Comparison of ENCODE assay signal across 8 cellular contexts in genomic region chr4:113635739-113636437, GRCh38.
DNase-seq lines count a peak whose midpoint lies in the region; ATAC-seq lines count a peak whose summit lies in the region.

No MANE protein-coding gene starts in this region.

- no peaks in the 10 kb centered on the region for H3K36me3 ChIP-seq in CD4-positive, CD25-positive, alpha-beta regulatory T cell (ENCODE audit: control insufficient read depth, insufficient read depth, low read length)
- H3K36me3 ChIP-seq in GM23248 (ENCODE audit: low read depth), result no peaks in the 10 kb centered on the region

- peaks cover 27% of the 10 kb centered on the region for H3K4me1 ChIP-seq in CD4-positive, CD25-positive, alpha-beta regulatory T cell (ENCODE audit: control insufficient read depth, insufficient read depth, low read length, poor library complexity, severe bottlenecking)
- H3K4me1 ChIP-seq in GM23248 (ENCODE audit: insufficient read depth), result peaks cover 25% of the 10 kb centered on the region

- no peak overlapping the region for H3K27ac ChIP-seq in CD4-positive, CD25-positive, alpha-beta regulatory T cell (ENCODE audit: insufficient read depth, low read length, poor library complexity, severe bottlenecking)
- H3K27ac ChIP-seq in GM23248, result no peak overlapping the region

- H3K79me2 ChIP-seq in GM23248 (ENCODE audit: insufficient read depth), result peaks cover 97% of the 10 kb centered on the region

- H3K9me3 Mint-ChIP-seq in CD4-positive, CD25-positive, alpha-beta regulatory T cell, result no peaks in the 10 kb centered on the region
- H3K9me3 Mint-ChIP-seq in activated naive CD8-positive, alpha-beta T cell treated with anti-CD3 and anti-CD28 coated beads for 36 hours, result no peaks in the 10 kb centered on the region
- peaks cover 4% of the 10 kb centered on the region for H3K9me3 Mint-ChIP-seq in memory B cell

- in situ Hi-C loops in GM23248 (cut with MboI), result no loop called here

- peaks cover 6% of the 10 kb centered on the region for H3K36me3 Mint-ChIP-seq in CD4-positive, CD25-positive, alpha-beta regulatory T cell
- peaks cover 29% of the 10 kb centered on the region for H3K36me3 Mint-ChIP-seq in activated naive CD8-positive, alpha-beta T cell treated with anti-CD3 and anti-CD28 coated beads for 36 hours
- H3K36me3 Mint-ChIP-seq in memory B cell, result peaks cover 5% of the 10 kb centered on the region

- H4K20me1 ChIP-seq in GM23248 (ENCODE audit: insufficient read depth), result peaks cover 5% of the 10 kb centered on the region; the same call in 1 of the 2 replicates

- H3K4me2 ChIP-seq in GM23248 (ENCODE audit: unreplicated experiment), result no peak overlapping the region

- H3K9me2 ChIP-seq in GM23248 (ENCODE audit: insufficient read depth), result no peaks in the 10 kb centered on the region

- peak overlapping the region; percentile 57 to 96 (median 88) for H3K27ac Mint-ChIP-seq in CD4-positive, CD25-positive, alpha-beta regulatory T cell
- peak overlapping the region; percentile 85 for H3K27ac Mint-ChIP-seq in activated naive CD8-positive, alpha-beta T cell treated with anti-CD3 and anti-CD28 coated beads for 36 hours
- H3K27ac Mint-ChIP-seq in memory B cell, result peak overlapping the region; percentile 67

- H3K4me3 Mint-ChIP-seq in CD4-positive, CD25-positive, alpha-beta regulatory T cell, result no peak overlapping the region
- no peak overlapping the region for H3K4me3 Mint-ChIP-seq in activated naive CD8-positive, alpha-beta T cell treated with anti-CD3 and anti-CD28 coated beads for 36 hours
- peak overlapping the region; percentile 59 for H3K4me3 Mint-ChIP-seq in memory B cell

- no peak for DNase-seq in CD4-positive, CD25-positive, alpha-beta regulatory T cell
- DNase-seq in HCEC 1CT (peak; percentile 42), memory B cell (ENCODE audit: low spot score in 2 of 2) (no peak), GM23248 (no peak), HT-29 (ENCODE audit: low spot score) (no peak)
- no peak for DNase-seq in activated naive CD8-positive, alpha-beta T cell treated with anti-CD3 and anti-CD28 coated beads for 36 hours
- DNase-seq in activated effector memory CD4-positive, alpha-beta T cell treated with anti-CD3 and anti-CD28 coated beads, Interleukin-2, amount 50 U/mL, for 16 hours, result no peak

- ATAC-seq in CD4-positive, CD25-positive, alpha-beta regulatory T cell (ENCODE audit: low read depth in 2 of 2), result no peak
- no peak for ATAC-seq in memory B cell (ENCODE audit: low read depth)
- ATAC-seq in HG03442 (IDR thresholded peaks at IDR 0.05; ENCODE audit: unreplicated experiment), result no peak

- peak overlapping the region; percentile 45 for H3K4me3 ChIP-seq in CD4-positive, CD25-positive, alpha-beta regulatory T cell (ENCODE audit: low read depth, low read length)
- H3K4me3 ChIP-seq in GM23248, result no peak overlapping the region

- H3K27me3 Mint-ChIP-seq in CD4-positive, CD25-positive, alpha-beta regulatory T cell, result no peaks in the 10 kb centered on the region
- H3K27me3 Mint-ChIP-seq in activated naive CD8-positive, alpha-beta T cell treated with anti-CD3 and anti-CD28 coated beads for 36 hours, result no peaks in the 10 kb centered on the region
- no peaks in the 10 kb centered on the region for H3K27me3 Mint-ChIP-seq in memory B cell

- H3K9ac ChIP-seq in GM23248, result no peak overlapping the region

- H3K27me3 ChIP-seq in CD4-positive, CD25-positive, alpha-beta regulatory T cell (ENCODE audit: control insufficient read depth, insufficient read depth, low read length), result no peaks in the 10 kb centered on the region
- no peaks in the 10 kb centered on the region for H3K27me3 ChIP-seq in GM23248 (replicated peaks; ENCODE audit: insufficient read depth)

- WGBS in GM23248 (ENCODE audit: low coverage in 1 of 2, low lambda C conversion rate in 2 of 2, missing lambda C conversion rate in 2 of 2), 2 experiments, result 95 to 96% methylated on average over 3 of the region's 3 CpGs

- H3F3A ChIP-seq in GM23248 (ENCODE audit: insufficient read depth), result no peaks in the 10 kb centered on the region

- H3K4me1 Mint-ChIP-seq in CD4-positive, CD25-positive, alpha-beta regulatory T cell, result peaks cover 19 to 59% (median 55%) of the 10 kb centered on the region in 4 donors
- peaks cover 51% of the 10 kb centered on the region for H3K4me1 Mint-ChIP-seq in activated naive CD8-positive, alpha-beta T cell treated with anti-CD3 and anti-CD28 coated beads for 36 hours
- peaks cover 46% of the 10 kb centered on the region for H3K4me1 Mint-ChIP-seq in memory B cell

- no peak overlapping the region for H2AFZ ChIP-seq in GM23248

- no peaks in the 10 kb centered on the region for H3K9me3 ChIP-seq in CD4-positive, CD25-positive, alpha-beta regulatory T cell (ENCODE audit: control insufficient read depth in 2 of 2, low read length in 2 of 2)
- no peaks in the 10 kb centered on the region for H3K9me3 ChIP-seq in GM23248 (ENCODE audit: low read depth)
